In the genomic region with DNA sequence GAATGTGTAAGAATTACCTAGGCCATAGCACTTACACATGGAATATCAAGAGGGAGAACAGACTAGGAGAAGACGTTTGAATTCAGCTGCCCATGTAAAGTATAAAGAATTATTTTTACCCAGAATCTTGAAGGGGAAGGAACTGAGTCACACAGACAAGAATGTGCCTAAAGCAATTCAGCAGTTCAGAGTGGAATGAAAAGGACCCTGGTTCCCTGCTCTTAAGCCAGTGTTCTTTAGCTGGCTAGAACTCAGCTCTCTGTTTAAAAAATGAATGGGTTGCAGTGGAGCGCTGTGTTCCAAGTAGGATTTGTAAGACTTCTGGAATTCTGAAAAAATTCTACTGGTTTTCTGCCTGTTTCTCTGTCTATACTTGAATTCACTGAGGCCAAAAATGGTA, we compare ENCODE assay signal across 11 cellular contexts.
DNase-seq lines count a peak whose midpoint lies in the region; ATAC-seq and TF ChIP-seq lines count a peak whose summit lies in the region.
"Had no signal": no experiment of that assay in that cellular context is flagged by ENCODE, and none has a peak within 500 bp of the region (broad histone marks: within the 10 kb centered on the region; RNA-seq: fewer than 3 reads in every experiment).

No MANE protein-coding gene starts in this region.

- ATAC-seq in HG03139 (IDR thresholded peaks at IDR 0.05; ENCODE audit: unreplicated experiment), result no peak
- ATAC-seq in GM19324 (IDR thresholded peaks at IDR 0.05; ENCODE audit: low FRiP score, unreplicated experiment), result no peak

- DNase-seq in EH (ENCODE audit: low read depth), result peak; percentile 98
- DNase-seq in SW 1271 (lab: John Stamatoyannopoulos, UW), result peak; percentile 17 to 70
- peak; percentile 90 to 93 for DNase-seq in foreskin fibroblast
- DNase-seq in progenitor cell of endocrine pancreas (ENCODE audit: low spot score, unreplicated experiment), result no peak
- no peak for DNase-seq in SJCRH30
- DNase-seq: activated CD8-positive, alpha-beta memory T cell treated with anti-CD3 and anti-CD28 coated beads for 24 hours; DND-41 had no signal

- H3K4me3 Mint-ChIP-seq in progenitor cell of endocrine pancreas (ENCODE audit: low read depth), result no peak overlapping the region
- H3K4me3 Mint-ChIP-seq: nephron had no signal

- no peak overlapping the region for H3K27ac Mint-ChIP-seq in progenitor cell of endocrine pancreas
- H3K27ac Mint-ChIP-seq: nephron had no signal

- H3K36me3 ChIP-seq in rectal smooth muscle tissue (ENCODE audit: control insufficient read depth, insufficient read depth, low read length) (no peaks in the 10 kb centered on the region), SJCRH30 (no peaks in the 10 kb centered on the region)

- H3K27me3 ChIP-seq in rectal smooth muscle tissue (ENCODE audit: control insufficient read depth, insufficient read depth, low read length) (no peaks in the 10 kb centered on the region), SJCRH30 (no peaks in the 10 kb centered on the region)

- no peaks in the 10 kb centered on the region for H3K27me3 Mint-ChIP-seq in progenitor cell of endocrine pancreas

- no peaks in the 10 kb centered on the region for H3K9me3 ChIP-seq in SJCRH30 (replicated peaks)

- H3K27ac ChIP-seq in rectal smooth muscle tissue (ENCODE audit: low read depth, low read length), result peak overlapping the region; percentile 62
- H3K27ac ChIP-seq in SJCRH30, result no peak overlapping the region

- peaks cover 2% of the 10 kb centered on the region for H3K4me1 Mint-ChIP-seq in progenitor cell of endocrine pancreas (ENCODE audit: low read depth)

- TF ChIP-seq CTCF in foreskin fibroblast (IDR thresholded peaks at IDR 0.05; ENCODE audit: low read depth, low read length) (no peak), progenitor cell of endocrine pancreas (IDR thresholded peaks at IDR 0.05; ENCODE audit: unreplicated experiment) (no peak)

- no peak overlapping the region for H3K4me3 ChIP-seq in foreskin fibroblast (ENCODE audit: low read depth in 1 of 2, low read length in 2 of 2)
- no peak overlapping the region for H3K4me3 ChIP-seq in rectal smooth muscle tissue (ENCODE audit: low read length)
- H3K4me3 ChIP-seq in SJCRH30, result no peak overlapping the region

- no peaks in the 10 kb centered on the region for H3K36me3 Mint-ChIP-seq in progenitor cell of endocrine pancreas (ENCODE audit: insufficient read depth)

- H3K4me1 ChIP-seq in rectal smooth muscle tissue (ENCODE audit: control insufficient read depth, insufficient read depth, low read length) (peaks cover 10% of the 10 kb centered on the region), SJCRH30 (no peaks in the 10 kb centered on the region)

- H3K9ac ChIP-seq in rectal smooth muscle tissue (ENCODE audit: low read length), result no peak overlapping the region

- no peaks in the 10 kb centered on the region for H3K9me3 Mint-ChIP-seq in progenitor cell of endocrine pancreas (ENCODE audit: low read depth)
- H3K9me3 Mint-ChIP-seq: nephron had no signal

Comparison
In these comparisons a context has a peak if more than half of its experiments do, and no peak if none do; other contexts are left out.
1. DNase-seq: peak in EH (single experiment), SW 1271 (2 of 2) and foreskin fibroblast (2 of 2); none in progenitor cell of endocrine pancreas (single experiment) and SJCRH30 (0 of 2).